8 cellular contexts compared by ENCODE assay signal in the genomic region with DNA sequence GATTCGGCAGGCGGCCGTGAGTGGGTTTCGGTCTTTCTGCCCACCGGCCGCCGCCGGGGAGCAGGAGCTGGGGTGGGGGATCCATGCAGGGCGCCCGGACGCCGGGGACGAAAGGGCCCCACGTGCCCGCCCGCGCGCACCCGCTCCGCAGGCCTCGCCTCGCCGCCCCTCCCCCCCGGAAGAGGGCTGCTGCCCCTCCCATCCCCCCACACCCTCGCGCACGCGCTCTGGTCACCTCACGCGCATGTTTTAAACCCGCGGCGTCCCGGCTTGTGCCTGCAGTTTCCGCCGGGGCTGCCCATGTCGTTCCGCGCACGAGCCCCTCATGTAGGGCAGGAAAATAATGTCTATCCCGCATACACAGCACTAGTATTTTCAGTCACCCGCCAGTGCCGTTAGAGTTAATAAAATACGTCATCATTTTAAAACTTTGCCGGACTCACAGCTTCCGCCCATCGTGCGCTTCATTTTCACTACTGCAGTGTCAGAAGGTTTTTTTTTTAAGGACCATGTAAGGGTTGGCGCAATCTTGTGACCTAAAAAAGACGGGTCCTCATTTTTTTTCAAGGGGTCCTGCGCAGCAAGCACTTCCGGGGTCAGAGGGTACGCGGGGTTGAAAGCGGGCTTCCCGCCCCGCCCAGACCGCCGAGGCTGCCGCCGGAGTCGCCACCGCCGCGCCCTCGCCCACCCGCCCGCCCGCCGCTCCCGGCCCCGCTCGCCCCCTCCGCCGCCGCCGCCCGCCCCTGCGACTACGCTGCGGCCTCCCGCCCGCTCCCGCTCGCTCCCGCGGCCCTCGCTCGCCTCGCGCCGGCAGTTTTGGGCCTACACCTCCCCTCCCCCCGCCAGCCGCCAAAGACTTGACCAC. TPM values are rescaled to one million over a fixed set of nuclear protein-coding genes. Genes with fewer than 3 reads are reported as not detected.
DNase-seq lines count a peak whose midpoint lies in the region; ATAC-seq and TF ChIP-seq lines count a peak whose summit lies in the region.

A gene (plus strand): TSS at position 640 of the 865 bp plus-strand sequence. CDS start 267 bp downstream, outside the sequence.

- H3K4me3 ChIP-seq in gastroesophageal sphincter (peak within 1 kb of the TSS; percentile 67 to 83), neutrophil (ENCODE audit: low read depth in 1 of 2, low read length in 1 of 2) (peak within 1 kb of the TSS; percentile 85 to 97), subcutaneous abdominal adipose tissue (ENCODE audit: low read depth in 1 of 5, low read length in 5 of 5) (peak within 1 kb of the TSS; percentile 97 to 99 (median 99))

- TF ChIP-seq POLR2A in gastroesophageal sphincter (IDR thresholded peaks at IDR 0.05) = peak; percentile 90 to 96

- H3K27me3 Mint-ChIP-seq in activated naive CD4-positive, alpha-beta T cell treated with anti-CD3 and anti-CD28 coated beads, Interleukin-2, amount 10 ng/mL, durations not matched to agents 7 days and 5 days = peaks cover 4% of the 10 kb centered on the region

- WGBS in gastroesophageal sphincter (ENCODE audit: low coverage in 1 of 2), 2 donors = 1% methylated on average over 10 to 20 of the region's 94 CpGs

- H3K36me3 ChIP-seq in gastroesophageal sphincter (peaks cover 0 to 33% of the 10 kb centered on the region in 2 donors), neutrophil (no peaks in the 10 kb centered on the region), subcutaneous abdominal adipose tissue (ENCODE audit: control insufficient read depth in 5 of 5, insufficient read depth in 5 of 5, low read length in 5 of 5) (peaks cover 10 to 25% (median 18%) of the 10 kb centered on the region in 5 donors)

- peak within 1 kb of the TSS; percentile 100 for H3K27ac Mint-ChIP-seq in activated naive CD4-positive, alpha-beta T cell treated with anti-CD3 and anti-CD28 coated beads, Interleukin-2, amount 10 ng/mL, durations not matched to agents 7 days and 5 days

- H3K9ac ChIP-seq in subcutaneous abdominal adipose tissue (ENCODE audit: low read length in 5 of 5) = peak within 1 kb of the TSS; percentile 100

- H3K4me1 Mint-ChIP-seq in activated naive CD4-positive, alpha-beta T cell treated with anti-CD3 and anti-CD28 coated beads, Interleukin-2, amount 10 ng/mL, durations not matched to agents 7 days and 5 days = peaks cover 64% of the 10 kb centered on the region

- peak within 1 kb of the TSS; percentile 98 for H3K4me3 Mint-ChIP-seq in activated naive CD4-positive, alpha-beta T cell treated with anti-CD3 and anti-CD28 coated beads, Interleukin-2, amount 10 ng/mL, durations not matched to agents 7 days and 5 days

- H3K4me1 ChIP-seq in gastroesophageal sphincter (peaks cover 6 to 53% (median 22%) of the 10 kb centered on the region in 3 donors), neutrophil (ENCODE audit: control insufficient read depth in 1 of 2, insufficient read depth in 1 of 2, low read depth in 1 of 2, low read length in 1 of 2) (peaks cover 64 to 70% of the 10 kb centered on the region in 2 experiments), subcutaneous abdominal adipose tissue (ENCODE audit: control insufficient read depth in 5 of 5, insufficient read depth in 5 of 5, low read length in 5 of 5) (peaks cover 8 to 68% (median 52%) of the 10 kb centered on the region in 5 donors)

- no peak for TF ChIP-seq EP300 in gastroesophageal sphincter (IDR thresholded peaks at IDR 0.05)

- DNase-seq in GM04503 (ENCODE audit: low read depth) = peak; percentile 60
- peak; percentile 88 for DNase-seq in NCI-H1105 (lab: John Stamatoyannopoulos, UW)
- DNase-seq in activated naive CD4-positive, alpha-beta T cell treated with anti-CD3 and anti-CD28 coated beads, Interleukin-2, amount 10 ng/mL, durations not matched to agents 7 days and 5 days = peak; percentile 95

- TF ChIP-seq CTCF in gastroesophageal sphincter (IDR thresholded peaks at IDR 0.05) (no peak), neutrophil (IDR thresholded peaks at IDR 0.05) (no peak)

- H3K9me3 Mint-ChIP-seq in activated naive CD4-positive, alpha-beta T cell treated with anti-CD3 and anti-CD28 coated beads, Interleukin-2, amount 10 ng/mL, durations not matched to agents 7 days and 5 days = no peaks in the 10 kb centered on the region

- H3K36me3 Mint-ChIP-seq in activated naive CD4-positive, alpha-beta T cell treated with anti-CD3 and anti-CD28 coated beads, Interleukin-2, amount 10 ng/mL, durations not matched to agents 7 days and 5 days = peaks cover 55% of the 10 kb centered on the region

- ATAC-seq in HG02588 (IDR thresholded peaks at IDR 0.05; ENCODE audit: unreplicated experiment) (peak; percentile 34), SK-N-SH treated with all-trans-retinoic acid at 6 μM for 48 hours (peak; percentile 54), gastroesophageal sphincter (peak; percentile 88)

- no peaks in the 10 kb centered on the region for H3K9me3 ChIP-seq in gastroesophageal sphincter
- H3K9me3 ChIP-seq in neutrophil = no peaks in the 10 kb centered on the region
- H3K9me3 ChIP-seq in subcutaneous abdominal adipose tissue (ENCODE audit: control insufficient read depth in 5 of 5, low read length in 5 of 5) = no peaks in the 10 kb centered on the region

- H3K27me3 ChIP-seq in gastroesophageal sphincter = no peaks in the 10 kb centered on the region
- H3K27me3 ChIP-seq in neutrophil = no peaks in the 10 kb centered on the region
- H3K27me3 ChIP-seq in subcutaneous abdominal adipose tissue (ENCODE audit: control insufficient read depth in 5 of 5, insufficient read depth in 4 of 5, low read length in 5 of 5) = no peaks in the 10 kb centered on the region

- peak within 1 kb of the TSS; percentile 90 to 100 (median 98) for H3K27ac ChIP-seq in gastroesophageal sphincter
- H3K27ac ChIP-seq in neutrophil = peak within 1 kb of the TSS; percentile 99
- H3K27ac ChIP-seq in subcutaneous abdominal adipose tissue (ENCODE audit: low read depth, low read length) = peak within 1 kb of the TSS; percentile 100

- CTCF ChIA-PET in activated naive CD4-positive, alpha-beta T cell treated with anti-CD3 and anti-CD28 coated beads, Interleukin-2, amount 10 ng/mL, durations not matched to agents 7 days and 5 days (lab: Charles Lee) = interaction anchor here (0.6 to 3.0 kb wide), 6 partner anchors 17 to 56 kb away, joined by 3 to 10 read pairs (median 6); no protein-coding TSS in a partner anchor

TF ChIP-seq in SK-N-SH treated with all-trans-retinoic acid at 6 μM for 48 hours, 23 proteins besides CTCF, POLR2A, EP300 and RAD21:
- TF ChIP-seq, protein P1, sequence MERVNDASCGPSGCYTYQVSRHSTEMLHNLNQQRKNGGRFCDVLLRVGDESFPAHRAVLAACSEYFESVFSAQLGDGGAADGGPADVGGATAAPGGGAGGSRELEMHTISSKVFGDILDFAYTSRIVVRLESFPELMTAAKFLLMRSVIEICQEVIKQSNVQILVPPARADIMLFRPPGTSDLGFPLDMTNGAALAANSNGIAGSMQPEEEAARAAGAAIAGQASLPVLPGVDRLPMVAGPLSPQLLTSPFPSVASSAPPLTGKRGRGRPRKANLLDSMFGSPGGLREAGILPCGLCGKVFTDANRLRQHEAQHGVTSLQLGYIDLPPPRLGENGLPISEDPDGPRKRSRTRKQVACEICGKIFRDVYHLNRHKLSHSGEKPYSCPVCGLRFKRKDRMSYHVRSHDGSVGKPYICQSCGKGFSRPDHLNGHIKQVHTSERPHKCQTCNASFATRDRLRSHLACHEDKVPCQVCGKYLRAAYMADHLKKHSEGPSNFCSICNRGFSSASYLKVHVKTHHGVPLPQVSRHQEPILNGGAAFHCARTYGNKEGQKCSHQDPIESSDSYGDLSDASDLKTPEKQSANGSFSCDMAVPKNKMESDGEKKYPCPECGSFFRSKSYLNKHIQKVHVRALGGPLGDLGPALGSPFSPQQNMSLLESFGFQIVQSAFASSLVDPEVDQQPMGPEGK (CRISPR knock-in tag; IDR thresholded peaks at IDR 0.05; ENCODE audit: borderline replicate concordance) = no peak
- TF ChIP-seq, protein P2, sequence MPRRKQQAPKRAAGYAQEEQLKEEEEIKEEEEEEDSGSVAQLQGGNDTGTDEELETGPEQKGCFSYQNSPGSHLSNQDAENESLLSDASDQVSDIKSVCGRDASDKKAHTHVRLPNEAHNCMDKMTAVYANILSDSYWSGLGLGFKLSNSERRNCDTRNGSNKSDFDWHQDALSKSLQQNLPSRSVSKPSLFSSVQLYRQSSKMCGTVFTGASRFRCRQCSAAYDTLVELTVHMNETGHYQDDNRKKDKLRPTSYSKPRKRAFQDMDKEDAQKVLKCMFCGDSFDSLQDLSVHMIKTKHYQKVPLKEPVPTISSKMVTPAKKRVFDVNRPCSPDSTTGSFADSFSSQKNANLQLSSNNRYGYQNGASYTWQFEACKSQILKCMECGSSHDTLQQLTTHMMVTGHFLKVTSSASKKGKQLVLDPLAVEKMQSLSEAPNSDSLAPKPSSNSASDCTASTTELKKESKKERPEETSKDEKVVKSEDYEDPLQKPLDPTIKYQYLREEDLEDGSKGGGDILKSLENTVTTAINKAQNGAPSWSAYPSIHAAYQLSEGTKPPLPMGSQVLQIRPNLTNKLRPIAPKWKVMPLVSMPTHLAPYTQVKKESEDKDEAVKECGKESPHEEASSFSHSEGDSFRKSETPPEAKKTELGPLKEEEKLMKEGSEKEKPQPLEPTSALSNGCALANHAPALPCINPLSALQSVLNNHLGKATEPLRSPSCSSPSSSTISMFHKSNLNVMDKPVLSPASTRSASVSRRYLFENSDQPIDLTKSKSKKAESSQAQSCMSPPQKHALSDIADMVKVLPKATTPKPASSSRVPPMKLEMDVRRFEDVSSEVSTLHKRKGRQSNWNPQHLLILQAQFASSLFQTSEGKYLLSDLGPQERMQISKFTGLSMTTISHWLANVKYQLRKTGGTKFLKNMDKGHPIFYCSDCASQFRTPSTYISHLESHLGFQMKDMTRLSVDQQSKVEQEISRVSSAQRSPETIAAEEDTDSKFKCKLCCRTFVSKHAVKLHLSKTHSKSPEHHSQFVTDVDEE (CRISPR knock-in tag; IDR thresholded peaks at IDR 0.05) = 0 out of 2 replicates have a peak, but pooled peaks have one; percentile 19

RNA-seq across cellular contexts. Expression of the gene that starts here (rescaled TPM):
- total RNA-seq in gastroesophageal sphincter = 100 to 1,000 TPM; 117 to 222 (median 167) TPM

Comparison
In these comparisons a context has a peak if more than half of its experiments do, and no peak if none do; other contexts are left out.
1. Peak in every context shown above with its lines: DNase-seq, ATAC-seq, H3K4me3 ChIP-seq and H3K27ac ChIP-seq.
2. ATAC-seq: peak in every context shown above with its lines; median percentile 88 in gastroesophageal sphincter; 54 in SK-N-SH treated with all-trans-retinoic acid at 6 μM for 48 hours; 34 in HG02588.